In the genomic region with DNA sequence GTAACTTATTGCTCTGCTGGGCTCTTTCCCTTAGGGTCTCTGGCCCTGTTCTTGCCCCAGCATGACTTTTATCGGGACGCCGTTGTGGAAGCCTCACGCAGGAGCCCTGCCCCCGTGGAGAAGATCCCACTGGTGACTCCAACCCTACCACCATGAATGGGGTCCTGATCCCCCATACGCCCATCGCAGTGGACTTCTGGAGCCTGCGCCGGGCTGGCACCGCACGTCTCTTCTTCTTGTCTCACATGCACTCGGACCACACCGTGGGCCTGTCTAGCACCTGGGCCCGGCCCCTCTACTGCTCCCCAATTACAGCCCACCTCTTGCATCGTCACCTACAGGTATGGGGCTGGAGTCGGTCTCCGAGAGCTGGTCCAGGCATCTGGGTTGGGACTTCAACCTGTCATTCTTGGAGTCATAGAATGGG, we compare ENCODE assay signal across 8 cellular contexts. TPM values are rescaled to one million over a fixed set of nuclear protein-coding genes. Genes with fewer than 3 reads are reported as not detected.
DNase-seq lines count a peak whose midpoint lies in the region; ATAC-seq and TF ChIP-seq lines count a peak whose summit lies in the region.

No MANE protein-coding gene starts in this region.

- peak overlapping the region; percentile 88 for H3K27ac ChIP-seq in upper lobe of right lung

- H3K36me3 Mint-ChIP-seq in chondrocyte (ENCODE audit: low read depth) (peaks cover 6% of the 10 kb centered on the region), mesothelial cell of epicardium (peaks cover 6% of the 10 kb centered on the region)

- peaks cover 34% of the 10 kb centered on the region for H3K4me1 Mint-ChIP-seq in chondrocyte (ENCODE audit: low read depth)
- H3K4me1 Mint-ChIP-seq in mesothelial cell of epicardium = peaks cover 13% of the 10 kb centered on the region

- ATAC-seq in upper lobe of right lung = peak; percentile 0

- peak overlapping the region; percentile 96 for H3K4me3 Mint-ChIP-seq in chondrocyte (ENCODE audit: unreplicated experiment)
- peak overlapping the region; percentile 91 for H3K4me3 Mint-ChIP-seq in mesothelial cell of epicardium

- H3K9me3 ChIP-seq in NT2/D1 (ENCODE audit: insufficient read depth, low read length) = no peaks in the 10 kb centered on the region
- H3K9me3 ChIP-seq in upper lobe of right lung = no peaks in the 10 kb centered on the region

- H3K4me3 ChIP-seq in NT2/D1 (ENCODE audit: insufficient read length, low read depth) (peak overlapping the region; percentile 99), upper lobe of right lung (peak overlapping the region; percentile 76)

- H3K9ac ChIP-seq in NT2/D1 (ENCODE audit: insufficient read length, low read depth) = peak overlapping the region; percentile 99

- H3K9me3 Mint-ChIP-seq in chondrocyte (ENCODE audit: low read depth) (no peaks in the 10 kb centered on the region), mesothelial cell of epicardium (no peaks in the 10 kb centered on the region)

- H3K27me3 ChIP-seq in NT2/D1 (ENCODE audit: insufficient read depth, insufficient read length) (no peaks in the 10 kb centered on the region), upper lobe of right lung (no peaks in the 10 kb centered on the region)

- H3K27ac Mint-ChIP-seq in chondrocyte (ENCODE audit: unreplicated experiment) (peak overlapping the region; percentile 91), mesothelial cell of epicardium (peak overlapping the region; percentile 98)

- intact Hi-C loops in upper lobe of right lung (cut with DNase I) = no loop called here

- peak in 2 of 3 experiments; percentile 25 to 73 for DNase-seq in NCI-H1417 (lab: John Stamatoyannopoulos, UW)
- DNase-seq in NCI-H1417 treated with DMSO at 0.1 percent for 48 hours (lab: John Stamatoyannopoulos, UW) = no peak
- DNase-seq in HEK293T (ENCODE audit: extremely low spot score) = peak; percentile 51
- peak; percentile 23 for DNase-seq in NT2/D1 (ENCODE audit: low read depth, low spot score)
- DNase-seq in chondrocyte (ENCODE audit: low spot score) = no peak
- peak in 1 of 2 experiments; percentile 48 for DNase-seq in mesothelial cell of epicardium (ENCODE audit: low spot score in 2 of 2, unreplicated experiment in 2 of 2)
- no peak for DNase-seq in upper lobe of right lung
- no peak for DNase-seq in EL

- H3K27me3 Mint-ChIP-seq in chondrocyte (ENCODE audit: low read depth) (no peaks in the 10 kb centered on the region), mesothelial cell of epicardium (ENCODE audit: low read depth) (no peaks in the 10 kb centered on the region)

- H3K4me1 ChIP-seq in NT2/D1 (ENCODE audit: insufficient read depth, insufficient read length) (no peaks in the 10 kb centered on the region), upper lobe of right lung (peaks cover 10% of the 10 kb centered on the region)

- H3K36me3 ChIP-seq in NT2/D1 (ENCODE audit: insufficient read depth, insufficient read length, low read length) (peaks cover 61% of the 10 kb centered on the region), upper lobe of right lung (peaks cover 31% of the 10 kb centered on the region)

- no peak for TF ChIP-seq CTCF in chondrocyte (IDR thresholded peaks at IDR 0.05)
- TF ChIP-seq CTCF in mesothelial cell of epicardium (IDR thresholded peaks at IDR 0.05; ENCODE audit: unreplicated experiment) = no peak
- TF ChIP-seq CTCF in upper lobe of right lung (IDR thresholded peaks at IDR 0.05) = no peak

- CTCF ChIA-PET in HEK293T (lab: Yijun Ruan, JAX) = no interaction called here

- POLR2A ChIA-PET in HEK293T (lab: Yijun Ruan, JAX) = interaction anchor here (0.6 to 8.6 kb wide), 10 partner anchors 8 to 396 kb away, joined by 3 to 116 read pairs (median 4); a partner anchor contains a TSS

TF ChIP-seq in HEK293T, 16 proteins besides CTCF, POLR2A, EP300 and RAD21:
- TF ChIP-seq TARDBP (IDR thresholded peaks at IDR 0.05) (peak; percentile 77), HDGF (IDR thresholded peaks at IDR 0.05; ENCODE audit: borderline replicate concordance) (no peak), FOXM1 (IDR thresholded peaks at IDR 0.05; ENCODE audit: borderline replicate concordance) (no peak), NFRKB (IDR thresholded peaks at IDR 0.05) (no peak), L3MBTL2 (conservative IDR thresholded peaks at IDR 0.05) (0 out of 2 replicates have a peak, but pooled peaks have one; percentile 6), ZNF384 (IDR thresholded peaks at IDR 0.05) (no peak), LEF1 (IDR thresholded peaks at IDR 0.05; ENCODE audit: borderline replicate concordance) (peak; percentile 25; the same call in 1 of the 2 replicates)
TF ChIP-seq in HEK293T: peak in this region for 3.

RNA-seq across cellular contexts. Expression of a gene that starts 0.3 kb away (rescaled TPM):
- total RNA-seq in chondrocyte (8.1 to 11.4 TPM (median 8.3 TPM) in 3 replicates), mesothelial cell of epicardium (8.1 to 10.0 TPM (median 9.5 TPM) in 3 replicates), upper lobe of right lung (6.6 TPM)

RNA-seq across cellular contexts. Expression of a gene that starts 0.8 kb away (rescaled TPM):
- 15.6 to 23.6 TPM (median 16.8 TPM) in 3 replicates for total RNA-seq in chondrocyte
- 26.8 to 31.6 TPM (median 31.6 TPM) in 3 replicates for total RNA-seq in mesothelial cell of epicardium
- total RNA-seq in upper lobe of right lung = 16.1 TPM

RNA-seq across cellular contexts. Expression of a gene that starts 18.1 kb away (rescaled TPM):
- 0.17 to 0.33 TPM (median 0.17 TPM) in 3 replicates for total RNA-seq in chondrocyte
- 0.27 to 1.1 TPM (median 0.55 TPM) in 3 replicates for total RNA-seq in mesothelial cell of epicardium
- total RNA-seq in upper lobe of right lung = 1.8 TPM

RNA-seq across cellular contexts. Expression of a gene that starts 23.7 kb away (rescaled TPM):
- 57.4 to 63.4 TPM (median 60.0 TPM) in 3 replicates for total RNA-seq in chondrocyte
- 43.6 to 44.5 TPM (median 43.9 TPM) in 3 replicates for total RNA-seq in mesothelial cell of epicardium
- 77.8 TPM for total RNA-seq in upper lobe of right lung

RNA-seq across cellular contexts. Expression of a gene that starts 33.9 kb away (rescaled TPM):
- total RNA-seq in chondrocyte (not detected in 3 replicates), mesothelial cell of epicardium (0.11 TPM in 1 of 3 replicates, not detected in the others), upper lobe of right lung (12.2 TPM)

Comparison
In these comparisons a context has a peak if more than half of its experiments do, and no peak if none do; other contexts are left out.
1. DNase-seq: peak in NCI-H1417 (2 of 3), HEK293T (single experiment) and NT2/D1 (single experiment); none in NCI-H1417 treated with DMSO at 0.1 percent for 48 hours (single experiment), chondrocyte (single experiment), upper lobe of right lung (single experiment) and EL (single experiment).